1 cellular context compared by ENCODE assay signal in the genomic region with DNA sequence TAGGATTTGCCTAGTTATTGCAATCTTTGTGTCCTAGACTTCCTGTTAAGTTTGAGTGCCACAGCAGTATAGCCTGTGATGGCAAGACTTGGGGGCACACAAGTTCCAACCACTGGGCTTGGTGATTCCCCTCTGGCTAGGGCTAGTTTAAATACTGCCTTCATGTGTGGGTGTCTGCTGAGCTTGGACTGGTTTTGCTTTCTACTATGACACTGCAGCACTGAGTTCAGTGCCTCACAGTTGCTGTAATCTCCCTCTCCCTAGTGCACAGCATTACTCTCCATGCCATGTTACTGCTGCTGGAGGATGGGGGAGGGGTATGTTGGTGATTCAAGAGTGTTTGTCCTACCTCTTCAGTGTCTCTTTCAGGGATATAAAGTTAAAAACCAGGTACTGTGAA.
TF ChIP-seq lines count a peak whose summit lies in the region.

No MANE protein-coding gene starts in this region.

TF ChIP-seq in IMR-90, 13 proteins besides CTCF, POLR2A, EP300 and RAD21:
- no peak for TF ChIP-seq BHLHE40 (IDR thresholded peaks at IDR 0.05; ENCODE audit: low read depth, low read length)
- TF ChIP-seq MAZ (IDR thresholded peaks at IDR 0.05; ENCODE audit: borderline replicate concordance, low read depth, low read length): no peak
- TF ChIP-seq RCOR1 (IDR thresholded peaks at IDR 0.05; ENCODE audit: insufficient replicate concordance, low read length): no peak
- TF ChIP-seq CHD1 (IDR thresholded peaks at IDR 0.05; ENCODE audit: low read depth, low read length): no peak
- TF ChIP-seq SMC3 (IDR thresholded peaks at IDR 0.05; ENCODE audit: low read depth, low read length): no peak
- TF ChIP-seq MAFK (IDR thresholded peaks at IDR 0.05; ENCODE audit: low read depth, low read length): no peak
- no peak for TF ChIP-seq MXI1 (IDR thresholded peaks at IDR 0.05; ENCODE audit: borderline replicate concordance, low read depth, low read length)
- no peak for TF ChIP-seq CEBPB (IDR thresholded peaks at IDR 0.05; ENCODE audit: low read depth, low read length)
- no peak for TF ChIP-seq NFE2L2 (IDR thresholded peaks at IDR 0.05; ENCODE audit: low read depth, low read length)
- TF ChIP-seq RFX5 (IDR thresholded peaks at IDR 0.05; ENCODE audit: low read depth, low read length): no peak
- no peak for TF ChIP-seq USF2 (IDR thresholded peaks at IDR 0.05; ENCODE audit: low read depth, low read length)
- TF ChIP-seq FOS (IDR thresholded peaks at IDR 0.05; ENCODE audit: low read depth, low read length): no peak
- no peak for TF ChIP-seq ELK1 (IDR thresholded peaks at IDR 0.05; ENCODE audit: borderline replicate concordance, low read depth, low read length)
